Comparison of ENCODE assay signal across 22 cellular contexts in the genomic region with DNA sequence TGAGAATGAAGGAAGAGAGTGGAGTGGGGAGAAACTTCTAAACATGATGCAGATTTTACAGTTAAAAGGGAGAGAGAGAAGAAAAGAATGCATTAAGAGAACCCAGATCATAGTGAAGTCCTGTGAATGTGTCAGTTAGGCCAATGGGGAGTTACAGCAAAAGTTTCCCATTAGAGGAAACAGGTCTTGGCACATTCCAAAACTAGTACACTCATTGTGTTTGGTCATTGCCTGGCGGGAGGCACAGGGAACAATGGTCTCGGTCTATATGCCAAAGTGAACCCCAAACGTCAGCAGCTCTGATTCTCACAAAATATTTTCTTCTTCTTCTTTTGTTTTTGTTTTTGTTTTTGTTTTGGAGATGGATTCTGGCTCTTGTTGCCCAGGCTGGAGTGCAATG.
"Had no signal": no experiment of that assay in that cellular context is flagged by ENCODE, and none has a peak within 500 bp of the region (broad histone marks: within the 10 kb centered on the region; RNA-seq: fewer than 3 reads in every experiment).

No MANE protein-coding gene starts in this region.

- H3K4me3 ChIP-seq: gastrocnemius medialis, heart right ventricle, lung, psoas muscle, skin epidermis, suprapubic skin, thyroid gland, upper lobe of left lung, uterus had no signal

- H3K9me3 ChIP-seq: gastrocnemius medialis, heart right ventricle, neutrophil, psoas muscle, suprapubic skin, thyroid gland, upper lobe of left lung, uterus had no signal

- H3K27me3 ChIP-seq: gastrocnemius medialis, heart right ventricle, neutrophil, suprapubic skin, thyroid gland, upper lobe of left lung, uterus had no signal

- H3K36me3 ChIP-seq: gastrocnemius medialis, heart right ventricle, neutrophil, suprapubic skin, thyroid gland, upper lobe of left lung, uterus had no signal

- DNase-seq: cerebellar nuclear complex; dermis blood vessel endothelial cell; gastrocnemius medialis; heart right ventricle; hypothalamus; left colon; left ventricle myocardium superior; naive thymus-derived CD4-positive, alpha-beta T cell; nephron progenitor cell; psoas muscle; retina; stimulated activated CD4-positive, alpha-beta T cell treated with anti-CD3 and anti-CD28 coated beads, Interleukin-12 subunit alpha, Interleukin-12 subunit beta, amount 100 ng/mL, for 4 hours; stimulated activated naive CD8-positive, alpha-beta T cell treated with anti-CD3 and anti-CD28 coated beads, Interleukin-15, Interleukin-2, amounts not matched to agents 100 U/mL and 50 U/mL, for 24 hours; thyroid gland; upper lobe of left lung; uterus had no signal

- H3K27ac ChIP-seq: gastrocnemius medialis, heart right ventricle, neutrophil, psoas muscle, skin epidermis, suprapubic skin, thyroid gland, upper lobe of left lung, uterus had no signal

- H3K4me1 ChIP-seq: gastrocnemius medialis, heart right ventricle, psoas muscle, suprapubic skin, thyroid gland, upper lobe of left lung, uterus had no signal

- ATAC-seq: esophagus mucosa; gastrocnemius medialis; heart right ventricle; left colon; left ventricle myocardium superior; naive thymus-derived CD4-positive, alpha-beta T cell; psoas muscle; sciatic nerve; stimulated activated naive CD8-positive, alpha-beta T cell treated with anti-CD3 and anti-CD28 coated beads, Interleukin-15, Interleukin-2, amounts not matched to agents 100 U/mL and 50 U/mL, for 24 hours had no signal
